In the genomic region with DNA sequence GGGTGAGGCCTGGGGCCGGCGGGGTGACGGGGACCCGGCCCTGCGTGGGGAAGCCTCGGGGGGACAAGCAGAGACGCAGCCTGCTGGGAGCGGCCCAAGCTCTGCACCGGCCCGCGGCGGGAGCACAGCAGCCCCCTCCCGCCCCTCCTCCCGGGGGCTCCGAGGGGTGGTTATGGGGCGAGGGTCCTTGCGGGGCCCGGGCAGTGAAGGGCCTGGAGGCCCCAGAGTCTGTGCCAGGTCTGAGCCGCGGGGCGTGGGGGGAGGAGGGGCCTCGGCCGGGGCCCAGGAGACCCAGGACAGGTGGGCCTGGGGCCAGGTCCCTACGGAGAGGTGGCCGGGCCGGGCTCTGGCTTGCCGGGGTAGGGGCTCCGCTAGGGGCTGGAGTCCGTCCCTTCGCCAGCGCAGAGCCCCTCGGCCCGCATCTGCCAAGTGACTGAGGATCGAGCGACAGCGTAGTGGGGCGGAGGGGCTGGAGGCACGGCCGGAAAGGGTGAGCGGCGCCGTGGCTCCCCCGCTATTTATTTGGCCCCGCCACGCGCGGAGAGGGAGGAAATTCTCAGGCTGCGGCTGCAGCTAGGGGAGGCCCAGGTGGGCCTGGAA, we compare ENCODE assay signal across 1 cellular context.
TF ChIP-seq lines count a peak whose summit lies in the region.

No MANE protein-coding gene starts in this region.

TF ChIP-seq in liver, 16 proteins besides CTCF, POLR2A, EP300 and RAD21 (continued from another document):
- TF ChIP-seq, protein P1, sequence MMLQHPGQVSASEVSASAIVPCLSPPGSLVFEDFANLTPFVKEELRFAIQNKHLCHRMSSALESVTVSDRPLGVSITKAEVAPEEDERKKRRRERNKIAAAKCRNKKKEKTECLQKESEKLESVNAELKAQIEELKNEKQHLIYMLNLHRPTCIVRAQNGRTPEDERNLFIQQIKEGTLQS (IDR thresholded peaks at IDR 0.05), result no peak
- TF ChIP-seq FOXA2 (IDR thresholded peaks at IDR 0.05) (no peak), NR2F2 (IDR thresholded peaks at IDR 0.05) (no peak), SP1 (IDR thresholded peaks at IDR 0.05) (no peak), TAF1 (conservative IDR thresholded peaks at IDR 0.05) (no peak), EGR1 (IDR thresholded peaks at IDR 0.05; ENCODE audit: low read depth in 2 of 2) (no peak)
- TF ChIP-seq, protein P2, sequence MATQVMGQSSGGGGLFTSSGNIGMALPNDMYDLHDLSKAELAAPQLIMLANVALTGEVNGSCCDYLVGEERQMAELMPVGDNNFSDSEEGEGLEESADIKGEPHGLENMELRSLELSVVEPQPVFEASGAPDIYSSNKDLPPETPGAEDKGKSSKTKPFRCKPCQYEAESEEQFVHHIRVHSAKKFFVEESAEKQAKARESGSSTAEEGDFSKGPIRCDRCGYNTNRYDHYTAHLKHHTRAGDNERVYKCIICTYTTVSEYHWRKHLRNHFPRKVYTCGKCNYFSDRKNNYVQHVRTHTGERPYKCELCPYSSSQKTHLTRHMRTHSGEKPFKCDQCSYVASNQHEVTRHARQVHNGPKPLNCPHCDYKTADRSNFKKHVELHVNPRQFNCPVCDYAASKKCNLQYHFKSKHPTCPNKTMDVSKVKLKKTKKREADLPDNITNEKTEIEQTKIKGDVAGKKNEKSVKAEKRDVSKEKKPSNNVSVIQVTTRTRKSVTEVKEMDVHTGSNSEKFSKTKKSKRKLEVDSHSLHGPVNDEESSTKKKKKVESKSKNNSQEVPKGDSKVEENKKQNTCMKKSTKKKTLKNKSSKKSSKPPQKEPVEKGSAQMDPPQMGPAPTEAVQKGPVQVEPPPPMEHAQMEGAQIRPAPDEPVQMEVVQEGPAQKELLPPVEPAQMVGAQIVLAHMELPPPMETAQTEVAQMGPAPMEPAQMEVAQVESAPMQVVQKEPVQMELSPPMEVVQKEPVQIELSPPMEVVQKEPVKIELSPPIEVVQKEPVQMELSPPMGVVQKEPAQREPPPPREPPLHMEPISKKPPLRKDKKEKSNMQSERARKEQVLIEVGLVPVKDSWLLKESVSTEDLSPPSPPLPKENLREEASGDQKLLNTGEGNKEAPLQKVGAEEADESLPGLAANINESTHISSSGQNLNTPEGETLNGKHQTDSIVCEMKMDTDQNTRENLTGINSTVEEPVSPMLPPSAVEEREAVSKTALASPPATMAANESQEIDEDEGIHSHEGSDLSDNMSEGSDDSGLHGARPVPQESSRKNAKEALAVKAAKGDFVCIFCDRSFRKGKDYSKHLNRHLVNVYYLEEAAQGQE (IDR thresholded peaks at IDR 0.05), result no peak
